14 cellular contexts compared by ENCODE assay signal in the genomic region with DNA sequence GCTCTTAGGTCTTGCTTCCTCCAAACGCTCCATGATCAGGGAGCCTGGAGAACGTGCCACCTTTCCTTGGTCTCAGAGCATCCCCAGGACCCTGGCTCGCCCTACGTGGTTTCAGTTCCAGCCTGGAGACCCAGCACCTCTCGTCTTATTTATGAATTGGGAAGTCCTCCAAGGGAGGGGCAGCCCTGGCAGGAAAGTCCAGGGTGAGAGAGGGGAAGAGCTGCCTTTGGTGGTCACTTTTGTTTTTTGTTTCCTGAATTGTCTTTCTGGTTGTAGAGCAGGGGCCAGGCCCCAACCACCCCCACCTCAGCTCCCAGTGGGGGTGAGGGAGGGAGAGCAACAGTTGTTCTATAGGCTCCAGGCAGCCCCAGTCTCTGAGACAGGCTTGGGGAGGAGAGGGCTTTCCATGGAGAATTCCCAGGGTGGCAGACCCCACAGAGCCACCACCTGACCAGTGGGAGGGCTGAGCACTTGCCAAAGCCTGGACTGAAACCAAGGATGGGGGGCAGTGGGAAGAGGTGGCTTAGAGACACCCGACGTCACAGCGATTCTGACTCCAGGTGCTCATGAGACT. TPM values are rescaled to one million over a fixed set of nuclear protein-coding genes. Genes with fewer than 3 reads are reported as not detected.
DNase-seq lines count a peak whose midpoint lies in the region; ATAC-seq and TF ChIP-seq lines count a peak whose summit lies in the region.
"Had no signal": no experiment of that assay in that cellular context is flagged by ENCODE, and none has a peak within 500 bp of the region (broad histone marks: within the 10 kb centered on the region; RNA-seq: fewer than 3 reads in every experiment).

No MANE protein-coding gene starts in this region.

- peaks cover 48% of the 10 kb centered on the region; the same call in 1 of the 2 replicates for H3K79me2 ChIP-seq in OCI-LY7 (ENCODE audit: insufficient read depth, low read depth, low read length)
- H3K79me2 ChIP-seq: hepatocyte had no signal

- POLR2A ChIA-PET in OCI-LY7 (lab: Charles Lee) = interaction anchor here (0.5 to 1.0 kb wide), 4 partner anchors 9 to 263 kb away, joined by 3 to 4 read pairs (median 4); no protein-coding TSS in a partner anchor

- H3K4me2 ChIP-seq in OCI-LY7 (ENCODE audit: low read length) = peak overlapping the region; percentile 97
- H3K4me2 ChIP-seq: hepatocyte had no signal

- H3K4me3 ChIP-seq in OCI-LY7 (ENCODE audit: low read depth, low read length, poor library complexity, severe bottlenecking) (peak overlapping the region; percentile 75), aorta (ENCODE audit: low read length in 2 of 2) (no peak overlapping the region)
- H3K4me3 ChIP-seq: hepatocyte, tibial artery had no signal

- no peaks in the 10 kb centered on the region for H3K9me3 ChIP-seq in OCI-LY7 (ENCODE audit: low read length)
- H3K9me3 ChIP-seq in aorta (ENCODE audit: control insufficient read depth, low read length) = no peaks in the 10 kb centered on the region
- H3K9me3 ChIP-seq: tibial artery had no signal

- TF ChIP-seq CTCF in OCI-LY7 (conservative IDR thresholded peaks at IDR 0.05; ENCODE audit: low read length) = no peak

- H3K36me3 ChIP-seq in OCI-LY7 (ENCODE audit: insufficient read depth, low read length) = peaks cover 44% of the 10 kb centered on the region
- H3K36me3 ChIP-seq in aorta (ENCODE audit: control insufficient read depth in 1 of 2, insufficient read depth in 2 of 2, low read length in 1 of 2) = no peaks in the 10 kb centered on the region
- H3K36me3 ChIP-seq: tibial artery had no signal

- H4K20me1 ChIP-seq in OCI-LY7 (ENCODE audit: insufficient read depth, low read length) = peaks cover 6% of the 10 kb centered on the region; the same call in 1 of the 2 replicates

- H3K36me3 Mint-ChIP-seq in activated CD4-positive, alpha-beta T cell treated with anti-CD3 and anti-CD28 coated beads, Interleukin-2, amount 10 ng/mL, durations not matched to agents 24 days and 14 days (ENCODE audit: low read depth) = peaks cover 23% of the 10 kb centered on the region
- H3K36me3 Mint-ChIP-seq in effector memory CD8-positive, alpha-beta T cell (ENCODE audit: insufficient read depth) = peaks cover 40% of the 10 kb centered on the region

- peak overlapping the region; percentile 95 for H3K27ac ChIP-seq in OCI-LY7 (ENCODE audit: low read depth, low read length, poor library complexity, severe bottlenecking)
- no peak overlapping the region for H3K27ac ChIP-seq in aorta (ENCODE audit: low read depth in 1 of 2, low read length in 2 of 2)
- H3K27ac ChIP-seq: hepatocyte, tibial artery had no signal

- intact Hi-C loops in activated CD4-positive, alpha-beta T cell treated with anti-CD3 and anti-CD28 coated beads, Interleukin-2, amount 10 ng/mL, durations not matched to agents 24 days and 14 days (cut with micrococcal nuclease) = loop anchor here (5.0 kb wide), 1 partner anchor 317 kb away; a partner anchor contains a TSS
- intact Hi-C loops in OCI-LY7 (cut with micrococcal nuclease; ENCODE audit: unreplicated experiment) (loop anchor here (5.0 kb wide), 3 partner anchors 147 to 307 kb away; a partner anchor contains a TSS), aorta (cut with DNase I) (no loop called here)

- no peaks in the 10 kb centered on the region for H3K27me3 ChIP-seq in aorta (ENCODE audit: control insufficient read depth in 1 of 2, insufficient read depth in 2 of 2, low read length in 1 of 2)
- H3K27me3 ChIP-seq: hepatocyte, tibial artery had no signal

- no peaks in the 10 kb centered on the region for H3K27me3 Mint-ChIP-seq in activated CD4-positive, alpha-beta T cell treated with anti-CD3 and anti-CD28 coated beads, Interleukin-2, amount 10 ng/mL, durations not matched to agents 24 days and 14 days
- H3K27me3 Mint-ChIP-seq in effector memory CD8-positive, alpha-beta T cell = no peaks in the 10 kb centered on the region
- no peaks in the 10 kb centered on the region for H3K27me3 Mint-ChIP-seq in stimulated activated naive CD8-positive, alpha-beta T cell treated with anti-CD3 and anti-CD28 coated beads, Interleukin-15, amount 100 ng/mL, for 72 hours

- ATAC-seq in effector memory CD8-positive, alpha-beta T cell (replicated peaks) = no peak
- ATAC-seq in stimulated activated naive CD8-positive, alpha-beta T cell treated with anti-CD3 and anti-CD28 coated beads, Interleukin-15, amount 100 ng/mL, for 72 hours = no peak
- no peak for ATAC-seq in aorta (ENCODE audit: low FRiP score)
- ATAC-seq: left ventricle myocardium superior had no signal

- WGBS in aorta, 2 donors = 85 to 86% methylated on average over 8 of the region's 8 CpGs

- CTCF ChIA-PET in OCI-LY7 (lab: Charles Lee; ENCODE audit: unreplicated experiment) = no interaction called here

- H3K4me1 ChIP-seq in OCI-LY7 (ENCODE audit: insufficient read depth, low read length, poor library complexity, severe bottlenecking) = peaks cover 71% of the 10 kb centered on the region
- no peaks in the 10 kb centered on the region for H3K4me1 ChIP-seq in aorta (ENCODE audit: control insufficient read depth in 1 of 2, insufficient read depth in 2 of 2, low read length in 2 of 2)

- BruUV-seq in OCI-LY7 (replicated peaks; lab: Mats Ljungman, UMichigan) = no TSS peak

- no peak for DNase-seq in activated CD4-positive, alpha-beta T cell treated with anti-CD3 and anti-CD28 coated beads, Interleukin-2, amount 10 ng/mL, durations not matched to agents 24 days and 14 days
- no peak for DNase-seq in activated CD4-positive, alpha-beta T cell treated with anti-CD3 and anti-CD28 coated beads, Interleukin-2, amount 50 U/mL, for 4 hours
- DNase-seq in OCI-LY7 (ENCODE audit: low spot score) (no peak), RPMI8226 (no peak), NCI-H146 (lab: John Stamatoyannopoulos, UW) (no peak), aorta (no peak)
- no peak for DNase-seq in effector memory CD8-positive, alpha-beta T cell
- DNase-seq in stimulated activated naive CD8-positive, alpha-beta T cell treated with anti-CD3 and anti-CD28 coated beads, Interleukin-15, amount 100 ng/mL, for 72 hours = no peak
- DNase-seq: activated CD4-positive, CD25-positive, alpha-beta regulatory T cell; activated gamma-delta T cell; left ventricle myocardium superior; NCI-H2029 treated with DMSO at 0.1 percent for 48 hours; tibial artery had no signal

- no peaks in the 10 kb centered on the region for H3K9me2 ChIP-seq in OCI-LY7 (ENCODE audit: insufficient read depth, low read length)

- no peak overlapping the region for H3K4me3 Mint-ChIP-seq in activated CD4-positive, alpha-beta T cell treated with anti-CD3 and anti-CD28 coated beads, Interleukin-2, amount 10 ng/mL, durations not matched to agents 24 days and 14 days
- peak overlapping the region; percentile 92 to 96 for H3K4me3 Mint-ChIP-seq in effector memory CD8-positive, alpha-beta T cell
- peak overlapping the region; percentile 91 to 92 for H3K4me3 Mint-ChIP-seq in stimulated activated naive CD8-positive, alpha-beta T cell treated with anti-CD3 and anti-CD28 coated beads, Interleukin-15, amount 100 ng/mL, for 72 hours

- H3K27ac Mint-ChIP-seq in activated CD4-positive, alpha-beta T cell treated with anti-CD3 and anti-CD28 coated beads, Interleukin-2, amount 10 ng/mL, durations not matched to agents 24 days and 14 days = peak overlapping the region; percentile 18
- peak overlapping the region; percentile 100 for H3K27ac Mint-ChIP-seq in effector memory CD8-positive, alpha-beta T cell
- peak overlapping the region in 1 of 2 donors; percentile 60 for H3K27ac Mint-ChIP-seq in stimulated activated naive CD8-positive, alpha-beta T cell treated with anti-CD3 and anti-CD28 coated beads, Interleukin-15, amount 100 ng/mL, for 72 hours

- H3K9me3 Mint-ChIP-seq in activated CD4-positive, alpha-beta T cell treated with anti-CD3 and anti-CD28 coated beads, Interleukin-2, amount 10 ng/mL, durations not matched to agents 24 days and 14 days = no peaks in the 10 kb centered on the region
- H3K9me3 Mint-ChIP-seq in effector memory CD8-positive, alpha-beta T cell = no peaks in the 10 kb centered on the region
- H3K9me3 Mint-ChIP-seq in stimulated activated naive CD8-positive, alpha-beta T cell treated with anti-CD3 and anti-CD28 coated beads, Interleukin-15, amount 100 ng/mL, for 72 hours = no peaks in the 10 kb centered on the region

- H3K4me1 Mint-ChIP-seq in activated CD4-positive, alpha-beta T cell treated with anti-CD3 and anti-CD28 coated beads, Interleukin-2, amount 10 ng/mL, durations not matched to agents 24 days and 14 days = peaks cover 72% of the 10 kb centered on the region
- H3K4me1 Mint-ChIP-seq in effector memory CD8-positive, alpha-beta T cell (ENCODE audit: low read depth in 2 of 2) = peaks cover 68 to 80% of the 10 kb centered on the region in 2 donors
- H3K4me1 Mint-ChIP-seq in stimulated activated naive CD8-positive, alpha-beta T cell treated with anti-CD3 and anti-CD28 coated beads, Interleukin-15, amount 100 ng/mL, for 72 hours = peaks cover 93% of the 10 kb centered on the region

- no peak overlapping the region for H2AFZ ChIP-seq in OCI-LY7 (ENCODE audit: low read length)
- H2AFZ ChIP-seq: hepatocyte had no signal

RNA-seq across cellular contexts. Expression of a gene that starts 12.9 kb away (rescaled TPM):
- 38.1 and 38.5 TPM in 2 replicates for total RNA-seq in activated CD4-positive, alpha-beta T cell treated with anti-CD3 and anti-CD28 coated beads, Interleukin-2, amount 10 ng/mL, durations not matched to agents 24 days and 14 days
- total RNA-seq in OCI-LY7 (2014; rRNA removed; shearing (Covaris generic)) = 30.0 and 30.5 TPM in 2 replicates
- total RNA-seq in OCI-LY7 (2022) (36.5 and 37.9 TPM in 2 replicates), aorta (10 to 100 TPM; 17.6 to 35.4 TPM)
- 10 to 100 TPM in 1 of 2 donors, 1 to 10 TPM in 1; 9.9 to 19.4 TPM for polyA plus RNA-seq in aorta

Comparison
In these comparisons a context has a peak if more than half of its experiments do, and no peak if none do; other contexts are left out.
1. intact Hi-C loops: an anchor here in activated CD4-positive, alpha-beta T cell treated with anti-CD3 and anti-CD28 coated beads, Interleukin-2, amount 10 ng/mL, durations not matched to agents 24 days and 14 days (5.0 kb wide) and OCI-LY7 (5.0 kb wide); none called in aorta.